1 cellular context compared by ENCODE assay signal in genomic region chr10:68561804-68562649, GRCh38.
A peak's percentile ranks its signal among the peaks of the same experiment; 100 is the strongest.
TF ChIP-seq lines count a peak whose summit lies in the region.

No MANE protein-coding gene starts in this region.

TF ChIP-seq in K562, 482 proteins besides CTCF, POLR2A, EP300 and RAD21 (continued from another document and continues in another):
- TF ChIP-seq SNAPC5 (CRISPR knock-in tag; IDR thresholded peaks at IDR 0.05): no peak
- TF ChIP-seq NR2C2 (CRISPR knock-in tag; IDR thresholded peaks at IDR 0.05): 0 out of 2 replicates have a peak, but pooled peaks have one; percentile 37
- TF ChIP-seq NR2C2 (tag; IDR thresholded peaks at IDR 0.05): no peak
- TF ChIP-seq ZNF395 (CRISPR knock-in tag; IDR thresholded peaks at IDR 0.05): no peak; the same call in 1 of the 2 replicates
- 0 out of 2 replicates have a peak, but pooled peaks have one; percentile 32 for TF ChIP-seq LCOR (CRISPR knock-in tag; IDR thresholded peaks at IDR 0.05)
- TF ChIP-seq ZBTB49 (CRISPR knock-in tag; IDR thresholded peaks at IDR 0.05; ENCODE audit: borderline replicate concordance): no peak
- TF ChIP-seq SP1 (CRISPR knock-in tag; IDR thresholded peaks at IDR 0.05): no peak
- TF ChIP-seq KDM2B (CRISPR knock-in tag; IDR thresholded peaks at IDR 0.05): no peak
- no peak for TF ChIP-seq ZNF639 (CRISPR knock-in tag; conservative IDR thresholded peaks at IDR 0.05 in 1 of 2, IDR thresholded peaks at IDR 0.05 in 1 of 2)
- no peak for TF ChIP-seq NR3C1 (CRISPR knock-in tag; IDR thresholded peaks at IDR 0.05)
- TF ChIP-seq BRD4 (IDR thresholded peaks at IDR 0.05): 0 out of 2 replicates have a peak, but pooled peaks have one; percentile 44
- TF ChIP-seq FOXK2 (conservative IDR thresholded peaks at IDR 0.05 in 1 of 2, IDR thresholded peaks at IDR 0.05 in 1 of 2; ENCODE audit: low read depth in 2 of 2): peak in 1 of 2 experiments; percentile 21; a peak in 1 of 4 replicates
- no peak for TF ChIP-seq ZFP1 (CRISPR knock-in tag; IDR thresholded peaks at IDR 0.05)
- no peak for TF ChIP-seq ZEB2 (IDR thresholded peaks at IDR 0.05)
- TF ChIP-seq UBTF (IDR thresholded peaks at IDR 0.05; ENCODE audit: borderline replicate concordance in 1 of 2, low read depth in 2 of 2, low read length in 2 of 2): peak; percentile 85 to 93; a peak in 2 of 4 replicates
- no peak for TF ChIP-seq RBM39 (optimal IDR thresholded peaks at IDR 0.05; ENCODE audit: low read depth, low read length)
- TF ChIP-seq MTA3 (IDR thresholded peaks at IDR 0.05; ENCODE audit: borderline replicate concordance): peak; percentile 40; the same call in 1 of the 2 replicates
- no peak for TF ChIP-seq DIDO1 (tag; IDR thresholded peaks at IDR 0.05; ENCODE audit: low read depth)
- TF ChIP-seq ZBTB8A (IDR thresholded peaks at IDR 0.05; ENCODE audit: partially characterized antibody): no peak
- no peak for TF ChIP-seq SMAD2 (IDR thresholded peaks at IDR 0.05; ENCODE audit: low read depth, low read length)
- TF ChIP-seq ZHX1 (conservative IDR thresholded peaks at IDR 0.05; ENCODE audit: low read length): no peak
- peak; percentile 54 to 72; a peak in 3 of 4 replicates for TF ChIP-seq SIN3A (IDR thresholded peaks at IDR 0.05; ENCODE audit: borderline replicate concordance in 2 of 2, control insufficient read depth in 1 of 2, low read depth in 2 of 2, low read length in 2 of 2)
- TF ChIP-seq YY1 (IDR thresholded peaks at IDR 0.05; ENCODE audit: borderline replicate concordance in 1 of 3, control insufficient read depth in 1 of 3, extremely low read depth in 1 of 3, insufficient read depth in 3 of 3, insufficient read length in 1 of 3, insufficient replicate concordance in 2 of 3, low read depth in 1 of 3, low read length in 2 of 3): peak in 2 of 3 experiments; percentile 37 to 67
- peak; percentile 23; the same call in 1 of the 2 replicates for TF ChIP-seq TEAD4 (IDR thresholded peaks at IDR 0.05; ENCODE audit: low read length)
- TF ChIP-seq TEAD4 (CRISPR knock-in tag; IDR thresholded peaks at IDR 0.05; ENCODE audit: borderline replicate concordance): no peak
- no peak for TF ChIP-seq IRF2 (CRISPR knock-in tag; IDR thresholded peaks at IDR 0.05)
- peak; percentile 82 for TF ChIP-seq HDGF (IDR thresholded peaks at IDR 0.05)
- TF ChIP-seq RREB1 (CRISPR knock-in tag; IDR thresholded peaks at IDR 0.05): no peak
- TF ChIP-seq AFF1 (IDR thresholded peaks at IDR 0.05; ENCODE audit: low read depth in 1 of 2, partially characterized antibody in 2 of 2): peak in 1 of 2 experiments; percentile 27
- 0 out of 2 replicates have a peak, but pooled peaks have one; percentile 26 for TF ChIP-seq E2F3 (CRISPR knock-in tag; IDR thresholded peaks at IDR 0.05)
- no peak for TF ChIP-seq MEIS2 (IDR thresholded peaks at IDR 0.05; ENCODE audit: partially characterized antibody)
- TF ChIP-seq YBX1 (IDR thresholded peaks at IDR 0.05): no peak
- peak; percentile 8 for TF ChIP-seq CTCFL (IDR thresholded peaks at IDR 0.05; ENCODE audit: borderline replicate concordance, insufficient read depth, low read depth, low read length, poor library complexity, severe bottlenecking)
